ENCODE assay signal across 15 cellular contexts in the genomic region with DNA sequence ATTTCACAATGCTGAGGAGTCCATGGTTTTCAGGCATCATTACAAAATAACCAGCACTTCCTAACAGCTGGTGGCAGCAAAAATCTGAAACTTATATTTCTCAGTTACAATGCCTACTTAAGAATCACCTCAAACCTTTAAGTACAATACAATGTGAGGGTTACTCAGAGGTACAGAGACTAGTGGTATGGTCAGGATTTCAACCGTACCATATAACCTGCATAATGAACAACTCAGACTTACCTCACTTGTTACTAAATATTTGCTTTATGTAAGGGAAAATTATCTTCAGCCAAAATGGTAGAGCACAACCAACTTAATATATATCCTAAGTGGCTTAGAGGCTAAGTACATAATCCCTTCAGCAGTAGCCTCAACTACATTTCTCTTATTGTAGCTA.
DNase-seq lines count a peak whose midpoint lies in the region; ATAC-seq, FAIRE-seq and TF ChIP-seq lines count a peak whose summit lies in the region.
"Had no signal": no experiment of that assay in that cellular context is flagged by ENCODE, and none has a peak within 500 bp of the region (broad histone marks: within the 10 kb centered on the region; RNA-seq: fewer than 3 reads in every experiment).

No MANE protein-coding gene starts in this region.

- no peak overlapping the region for H3K4me3 Mint-ChIP-seq in HFFc6
- H3K4me3 Mint-ChIP-seq: CD4-positive, CD25-positive, alpha-beta regulatory T cell had no signal

- H3K4me1 Mint-ChIP-seq in HFFc6 (ENCODE audit: low read depth) = peaks cover 17% of the 10 kb centered on the region

- DNase-seq in D721Med (ENCODE audit: insufficient read length, low spot score) = no peak
- peak; percentile 86 for DNase-seq in NCI-H82 (lab: John Stamatoyannopoulos, UW)
- DNase-seq in bronchial epithelial cell (ENCODE audit: low read depth) = peak; percentile 76
- DNase-seq in foreskin keratinocyte = peak in 1 of 2 donors; percentile 61
- DNase-seq in HFFc6 = no peak
- DNase-seq: ACHN; CD4-positive, CD25-positive, alpha-beta regulatory T cell; DMS153; GM23248 had no signal

- H3K4me3 ChIP-seq in bronchial epithelial cell (ENCODE audit: low read depth, low read length) = no peak overlapping the region
- H3K4me3 ChIP-seq: BLaER1 treated with 17β-estradiol and CSF1 and Interleukin-3, amounts not matched to agents 10 nM and 100 nM; GM23248 had no signal

- no peaks in the 10 kb centered on the region for H3K9me3 Mint-ChIP-seq in HFFc6
- H3K9me3 Mint-ChIP-seq: CD4-positive, CD25-positive, alpha-beta regulatory T cell had no signal

- H3K27ac Mint-ChIP-seq in HFFc6 = no peak overlapping the region

- TF ChIP-seq CTCF in D721Med (IDR thresholded peaks at IDR 0.05; ENCODE audit: insufficient read depth, missing control alignments) = no peak
- TF ChIP-seq CTCF in bronchial epithelial cell (IDR thresholded peaks at IDR 0.05; ENCODE audit: insufficient read depth, low read length, severe bottlenecking) = no peak
- TF ChIP-seq CTCF in foreskin keratinocyte (conservative IDR thresholded peaks at IDR 0.05) = no peak
- TF ChIP-seq CTCF in HFFc6 (IDR thresholded peaks at IDR 0.05) = no peak

- peaks cover 29% of the 10 kb centered on the region for H3K4me1 ChIP-seq in foreskin keratinocyte

- peaks cover 10% of the 10 kb centered on the region; the same call in 1 of the 2 replicates for H3K36me3 Mint-ChIP-seq in HFFc6 (ENCODE audit: low read depth)

- no peaks in the 10 kb centered on the region; the same call in 1 of the 2 replicates for H3K27me3 Mint-ChIP-seq in HFFc6 (ENCODE audit: insufficient read depth)
- H3K27me3 Mint-ChIP-seq: CD4-positive, CD25-positive, alpha-beta regulatory T cell had no signal

- peak overlapping the region; percentile 1 for H3K27ac ChIP-seq in foreskin keratinocyte
- H3K27ac ChIP-seq: BLaER1 treated with 17β-estradiol and CSF1 and Interleukin-3, amounts not matched to agents 10 nM and 100 nM; GM23248 had no signal

- H3K36me3 ChIP-seq in bronchial epithelial cell (ENCODE audit: control insufficient read depth, insufficient read depth, low read length) = no peaks in the 10 kb centered on the region
- H3K36me3 ChIP-seq: BLaER1 treated with 17β-estradiol and CSF1 and Interleukin-3, amounts not matched to agents 10 nM and 100 nM had no signal

- FAIRE-seq in D721Med (lab: Jason Lieb, UNC) = peak; percentile 97
- FAIRE-seq in bronchial epithelial cell (lab: Jason Lieb, UNC) = no peak
- FAIRE-seq: H54, HTR-8/SVneo had no signal

- peak; percentile 6 for ATAC-seq in foreskin keratinocyte
- ATAC-seq in HG03175 (IDR thresholded peaks at IDR 0.05; ENCODE audit: unreplicated experiment) = no peak
- ATAC-seq in HG02763 (IDR thresholded peaks at IDR 0.05; ENCODE audit: unreplicated experiment) = no peak
- ATAC-seq: HCT116 had no signal

- no peaks in the 10 kb centered on the region for H3K27me3 ChIP-seq in bronchial epithelial cell (ENCODE audit: control insufficient read depth, insufficient read depth, low read length)
- no peaks in the 10 kb centered on the region for H3K27me3 ChIP-seq in foreskin keratinocyte
- H3K27me3 ChIP-seq: BLaER1 treated with 17β-estradiol and CSF1 and Interleukin-3, amounts not matched to agents 10 nM and 100 nM had no signal

Comparison
In these comparisons a context has a peak if more than half of its experiments do, and no peak if none do; other contexts are left out.
1. DNase-seq: peak in NCI-H82 (single experiment) and bronchial epithelial cell (single experiment); none in D721Med (single experiment) and HFFc6 (single experiment).